In genomic region chr10:77319557-77319956, GRCh38 we compare ENCODE assay signal across 16 cellular contexts.
DNase-seq lines count a peak whose midpoint lies in the region; ATAC-seq and TF ChIP-seq lines count a peak whose summit lies in the region.
"Had no signal": no experiment of that assay in that cellular context is flagged by ENCODE, and none has a peak within 500 bp of the region (broad histone marks: within the 10 kb centered on the region; RNA-seq: fewer than 3 reads in every experiment).

No MANE protein-coding gene starts in this region.

- peak; percentile 39 for ATAC-seq in sciatic nerve
- ATAC-seq: activated CD8-positive, alpha-beta memory T cell treated with anti-CD3 and anti-CD28 coated beads, Interleukin-2, amount 10 ng/mL, durations not matched to agents 7 days and 5 days; gastroesophageal sphincter; HCT116 had no signal

- H3K4me3 ChIP-seq in cardiac fibroblast (replicated peaks in 1 of 2; ENCODE audit: low read depth in 2 of 2, low read length in 2 of 2), result no peak overlapping the region
- H3K4me3 ChIP-seq: gastroesophageal sphincter had no signal

- no peak for TF ChIP-seq CTCF in cardiac fibroblast (IDR thresholded peaks at IDR 0.05; ENCODE audit: low read depth, low read length)

- DNase-seq in DMS79 (lab: John Stamatoyannopoulos, UW), result peak; percentile 68
- peak; percentile 29 for DNase-seq in NCI-H2029 treated with DMSO at 0.1 percent for 48 hours (lab: John Stamatoyannopoulos, UW)
- DNase-seq in cardiac fibroblast (ENCODE audit: low read depth in 2 of 2), result peak; percentile 16 to 32
- no peak for DNase-seq in sciatic nerve (ENCODE audit: low spot score)
- DNase-seq in NCI-H1105 (lab: John Stamatoyannopoulos, UW), result no peak
- no peak for DNase-seq in activated naive CD4-positive, alpha-beta T cell (lab: John Stamatoyannopoulos, UW)
- DNase-seq in effector CD8-positive, alpha-beta T cell (lab: John Stamatoyannopoulos, UW), result no peak
- DNase-seq in RKO (ENCODE audit: low spot score), result no peak
- DNase-seq: activated CD4-positive, alpha-beta T cell treated with anti-CD3 and anti-CD28 coated beads for 4 hours; activated CD8-positive, alpha-beta memory T cell treated with anti-CD3 and anti-CD28 coated beads, Interleukin-2, amount 10 ng/mL, durations not matched to agents 7 days and 5 days; amygdala; KBM-7; NCI-H1092; RPMI8226 had no signal

- intact Hi-C loops in sciatic nerve (cut with DNase I), result no loop called here

Comparison
In these comparisons a context has a peak if more than half of its experiments do, and no peak if none do; other contexts are left out.
1. DNase-seq: peak in DMS79 (single experiment), NCI-H2029 treated with DMSO at 0.1 percent for 48 hours (single experiment) and cardiac fibroblast (2 of 2); none in sciatic nerve (single experiment), NCI-H1105 (single experiment), activated naive CD4-positive, alpha-beta T cell (0 of 4), effector CD8-positive, alpha-beta T cell (single experiment) and RKO (single experiment).